ENCODE assay signal across 17 cellular contexts in genomic region chr1:118907466-118907865, GRCh38.
"Had no signal": no experiment of that assay in that cellular context is flagged by ENCODE, and none has a peak within 500 bp of the region (broad histone marks: within the 10 kb centered on the region; RNA-seq: fewer than 3 reads in every experiment).

No MANE protein-coding gene starts in this region.

- H3K27me3 ChIP-seq: heart left ventricle, right lobe of liver, suprapubic skin, thyroid gland had no signal

- H3K4me3 Mint-ChIP-seq: naive B cell; nephron; stimulated activated effector memory CD8-positive, alpha-beta T cell treated with anti-CD3 and anti-CD28 coated beads, Interleukin-12 subunit alpha, Interleukin-12 subunit beta, amount 100 ng/mL, for 72 hours; type B pancreatic cell had no signal

- ATAC-seq: heart left ventricle; left colon; psoas muscle; stimulated activated effector memory CD8-positive, alpha-beta T cell treated with anti-CD3 and anti-CD28 coated beads, Interleukin-12 subunit alpha, Interleukin-12 subunit beta, amount 100 ng/mL, for 72 hours; stimulated activated naive CD8-positive, alpha-beta T cell treated with anti-CD3 and anti-CD28 coated beads, Interleukin-15, Interleukin-2, amounts not matched to agents 100 U/mL and 50 U/mL, for 24 hours had no signal

- H3K27ac ChIP-seq: heart left ventricle, psoas muscle, right lobe of liver, suprapubic skin, thyroid gland had no signal

- H3K4me3 ChIP-seq: heart left ventricle, psoas muscle, right lobe of liver, suprapubic skin, thyroid gland had no signal

- H3K36me3 Mint-ChIP-seq: naive B cell; stimulated activated effector memory CD8-positive, alpha-beta T cell treated with anti-CD3 and anti-CD28 coated beads, Interleukin-12 subunit alpha, Interleukin-12 subunit beta, amount 100 ng/mL, for 72 hours; type B pancreatic cell had no signal

- H3K27ac Mint-ChIP-seq: nephron; stimulated activated effector memory CD8-positive, alpha-beta T cell treated with anti-CD3 and anti-CD28 coated beads, Interleukin-12 subunit alpha, Interleukin-12 subunit beta, amount 100 ng/mL, for 72 hours; type B pancreatic cell had no signal

- H3K4me1 Mint-ChIP-seq: naive B cell; nephron; stimulated activated effector memory CD8-positive, alpha-beta T cell treated with anti-CD3 and anti-CD28 coated beads, Interleukin-12 subunit alpha, Interleukin-12 subunit beta, amount 100 ng/mL, for 72 hours had no signal

- H3K9me3 Mint-ChIP-seq: nephron, type B pancreatic cell had no signal

- H3K9me3 ChIP-seq: heart left ventricle, psoas muscle, right lobe of liver, suprapubic skin, thyroid gland had no signal

- H3K36me3 ChIP-seq: heart left ventricle, right lobe of liver, suprapubic skin, thyroid gland had no signal

- DNase-seq: effector CD4-positive, alpha-beta T cell; heart left ventricle; hippocampal formation; left colon; mesendoderm; naive B cell; psoas muscle; retina; right lobe of liver; stimulated activated CD4-positive, alpha-beta T cell treated with anti-CD3 and anti-CD28 coated beads, Interleukin-4, amount 100 ng/mL, for 1 hour; stimulated activated CD8-positive, alpha-beta memory T cell treated with anti-CD3 and anti-CD28 coated beads, Interleukin-4, amount 100 ng/mL, for 48 hours; stimulated activated naive CD8-positive, alpha-beta T cell treated with anti-CD3 and anti-CD28 coated beads, Interleukin-15, Interleukin-2, amounts not matched to agents 100 U/mL and 50 U/mL, for 24 hours; thyroid gland had no signal

- H3K4me1 ChIP-seq: suprapubic skin, thyroid gland had no signal
